In genomic region chr15:63439536-63440264, GRCh38 we compare ENCODE assay signal across 12 cellular contexts. TPM values are rescaled to one million over a fixed set of nuclear protein-coding genes. Genes with fewer than 3 reads are reported as not detected.
DNase-seq lines count a peak whose midpoint lies in the region; ATAC-seq, FAIRE-seq and TF ChIP-seq lines count a peak whose summit lies in the region.
"Had no signal": no experiment of that assay in that cellular context is flagged by ENCODE, and none has a peak within 500 bp of the region (broad histone marks: within the 10 kb centered on the region; RNA-seq: fewer than 3 reads in every experiment).

No MANE protein-coding gene starts in this region.

- H2AK5ac ChIP-seq in H9 (ENCODE audit: insufficient read length, low read length) = no peak overlapping the region

- H3K9me3 Mint-ChIP-seq in activated T-cell treated with anti-CD3 and anti-CD28 coated beads, Interleukin-2, amount 50 U/mL, for 4 hours = no peaks in the 10 kb centered on the region
- no peaks in the 10 kb centered on the region for H3K9me3 Mint-ChIP-seq in stimulated activated effector memory CD8-positive, alpha-beta T cell treated with anti-CD3 and anti-CD28 coated beads, Interleukin-12 subunit alpha, Interleukin-12 subunit beta, amount 100 ng/mL, for 72 hours
- no peaks in the 10 kb centered on the region for H3K9me3 Mint-ChIP-seq in H9

- H3K9ac ChIP-seq in K562 (ENCODE audit: insufficient read depth in 1 of 2, low read depth in 2 of 2, low read length in 2 of 2) (no peak overlapping the region), H9 (ENCODE audit: extremely low read depth, insufficient read length, low read length) (no peak overlapping the region)

- no peaks in the 10 kb centered on the region for H3K9me1 ChIP-seq in K562 (ENCODE audit: control insufficient read depth, insufficient read depth, low read length)

- H3K4me2 ChIP-seq in K562 (ENCODE audit: insufficient read depth, low read length) = no peak overlapping the region
- no peak overlapping the region for H3K4me2 ChIP-seq in H9 (ENCODE audit: insufficient read depth, insufficient read length, low read length)

- peaks cover 31% of the 10 kb centered on the region for H3K4me1 Mint-ChIP-seq in activated T-cell treated with anti-CD3 and anti-CD28 coated beads, Interleukin-2, amount 50 U/mL, for 4 hours (ENCODE audit: low read depth)
- H3K4me1 Mint-ChIP-seq in stimulated activated effector memory CD8-positive, alpha-beta T cell treated with anti-CD3 and anti-CD28 coated beads, Interleukin-12 subunit alpha, Interleukin-12 subunit beta, amount 100 ng/mL, for 72 hours = peaks cover 16% of the 10 kb centered on the region
- H3K4me1 Mint-ChIP-seq in H9 = peaks cover 31 to 35% of the 10 kb centered on the region in 2 experiments

- no peak overlapping the region for H3K18ac ChIP-seq in H9 (ENCODE audit: insufficient read length, low read depth, low read length)

- no peak overlapping the region for H2BK5ac ChIP-seq in H9 (ENCODE audit: insufficient read length, low read length)

- no peaks in the 10 kb centered on the region for H3K36me3 ChIP-seq in K562 (ENCODE audit: control insufficient read depth, insufficient read depth, low read length)
- H3K36me3 ChIP-seq: heart left ventricle, vagina had no signal

- peaks cover 9 to 14% of the 10 kb centered on the region in 2 experiments for H3K27me3 ChIP-seq in K562 (ENCODE audit: control insufficient read depth in 2 of 2, insufficient read depth in 2 of 2, low read length in 2 of 2)
- H3K27me3 ChIP-seq in H9 (ENCODE audit: insufficient read depth, low read length) = no peaks in the 10 kb centered on the region
- H3K27me3 ChIP-seq: heart left ventricle, vagina had no signal

- no peaks in the 10 kb centered on the region for H3K36me3 Mint-ChIP-seq in activated T-cell treated with anti-CD3 and anti-CD28 coated beads, Interleukin-2, amount 50 U/mL, for 4 hours (ENCODE audit: insufficient read depth)
- H3K36me3 Mint-ChIP-seq in stimulated activated effector memory CD8-positive, alpha-beta T cell treated with anti-CD3 and anti-CD28 coated beads, Interleukin-12 subunit alpha, Interleukin-12 subunit beta, amount 100 ng/mL, for 72 hours = no peaks in the 10 kb centered on the region
- H3K36me3 Mint-ChIP-seq in H9 (ENCODE audit: insufficient read depth in 1 of 3, low read depth in 3 of 3) = no peaks in the 10 kb centered on the region; a peak in 1 of 7 replicates

- no peak overlapping the region; the same call in 1 of the 2 replicates for H3K14ac ChIP-seq in H9 (ENCODE audit: insufficient read depth, low read length)

- H3K27ac ChIP-seq in K562 (ENCODE audit: extremely low read depth, low read depth, low read length) = no peak overlapping the region
- no peak overlapping the region for H3K27ac ChIP-seq in H9 (ENCODE audit: insufficient read length, low read depth, low read length)
- H3K27ac ChIP-seq: heart left ventricle, vagina had no signal

- peak; percentile 26 to 35 for ATAC-seq in activated T-cell treated with anti-CD3 and anti-CD28 coated beads, Interleukin-2, amount 50 U/mL, for 4 hours
- no peak for ATAC-seq in K562
- ATAC-seq in stimulated activated effector memory CD8-positive, alpha-beta T cell treated with anti-CD3 and anti-CD28 coated beads, Interleukin-12 subunit alpha, Interleukin-12 subunit beta, amount 100 ng/mL, for 72 hours = peak; percentile 64
- ATAC-seq: heart left ventricle had no signal

- H3K4me1 ChIP-seq in K562 (replicated peaks in 1 of 2; ENCODE audit: control insufficient read depth in 2 of 2, insufficient read depth in 2 of 2, low read length in 2 of 2) (peaks cover 10 to 20% of the 10 kb centered on the region in 2 experiments; a peak in 4 of 5 replicates), H9 (ENCODE audit: insufficient read depth, low read length) (peaks cover 14% of the 10 kb centered on the region)

- no peak overlapping the region for H2BK20ac ChIP-seq in H9 (ENCODE audit: low read depth, low read length, poor library complexity, severe bottlenecking)

- CTCF ChIA-PET in K562 (lab: Yijun Ruan, JAX; ENCODE audit: low intra/inter-chr PET ratio) = no interaction called here

- no peak overlapping the region for H3T11ph ChIP-seq in H9 (ENCODE audit: low read length)

- in situ Hi-C loops in K562 (cut with MboI) = no loop called here

- H3K79me1 ChIP-seq in H9 (ENCODE audit: insufficient read depth, low read depth, low read length, poor library complexity, severe bottlenecking) = no peaks in the 10 kb centered on the region

- H3K27ac Mint-ChIP-seq in stimulated activated effector memory CD8-positive, alpha-beta T cell treated with anti-CD3 and anti-CD28 coated beads, Interleukin-12 subunit alpha, Interleukin-12 subunit beta, amount 100 ng/mL, for 72 hours = no peak overlapping the region
- no peak overlapping the region; a peak in 1 of 7 replicates for H3K27ac Mint-ChIP-seq in H9

- H2BK12ac ChIP-seq in H9 (ENCODE audit: insufficient read length, low read depth, low read length) = no peak overlapping the region

- no peaks in the 10 kb centered on the region for H3K9me3 ChIP-seq in K562 (replicated peaks; ENCODE audit: control insufficient read depth, insufficient read depth, low read depth, low read length)
- H3K9me3 ChIP-seq in H9 (ENCODE audit: control insufficient read depth, low read depth, low read length) = no peaks in the 10 kb centered on the region
- H3K9me3 ChIP-seq: heart left ventricle, vagina had no signal

- H3K4ac ChIP-seq in H9 (ENCODE audit: low read depth, low read length) = no peak overlapping the region

- TF ChIP-seq CTCF in K562 (IDR thresholded peaks at IDR 0.05 in 2 of 3, conservative IDR thresholded peaks at IDR 0.05 in 1 of 3; ENCODE audit: insufficient read depth in 2 of 3, low read depth in 1 of 3, low read length in 3 of 3) (no peak), H9 (conservative IDR thresholded peaks at IDR 0.05) (no peak)

- peaks cover 5% of the 10 kb centered on the region for H3K23me2 ChIP-seq in H9 (ENCODE audit: insufficient read length, low read depth, low read length, poor library complexity, severe bottlenecking)

- BruUV-seq in K562 (replicated peaks; lab: Mats Ljungman, UMichigan) = no TSS peak

- POLR2A ChIA-PET in K562 (lab: Yijun Ruan, JAX) = interaction anchor here (1.0 kb wide), 1 partner anchor 22 kb away, joined by 3 read pairs; no protein-coding TSS in a partner anchor

- no peak overlapping the region for H3K4me3 ChIP-seq in K562
- H3K4me3 ChIP-seq: heart left ventricle, vagina had no signal

- FAIRE-seq in K562 (lab: Jason Lieb, UNC) = peak; percentile 19

- no peak overlapping the region for H3K56ac ChIP-seq in H9 (ENCODE audit: insufficient read length, low read depth, low read length)

- no peak for TF ChIP-seq RAD21 in K562 (CRISPR knock-in tag; conservative IDR thresholded peaks at IDR 0.05 in 1 of 2, IDR thresholded peaks at IDR 0.05 in 1 of 2)

- no peak overlapping the region for H4K91ac ChIP-seq in H9 (ENCODE audit: insufficient read length, low read depth, low read length)

- DNase-seq in activated T-cell treated with anti-CD3 and anti-CD28 coated beads, Interleukin-2, amount 50 U/mL, for 4 hours = no peak
- no peak for DNase-seq in activated T-cell treated with anti-CD3 and anti-CD28 coated beads for 4 hours
- DNase-seq in NCI-H146 treated with DMSO at 0.1 percent for 48 hours (lab: John Stamatoyannopoulos, UW; ENCODE audit: unreplicated experiment) = peak; percentile 10
- no peak for DNase-seq in K562 (ENCODE audit: extremely low read depth in 1 of 4, low spot score in 3 of 4)
- no peak for DNase-seq in stimulated activated effector memory CD8-positive, alpha-beta T cell treated with anti-CD3 and anti-CD28 coated beads, Interleukin-12 subunit alpha, Interleukin-12 subunit beta, amount 100 ng/mL, for 72 hours (ENCODE audit: low spot score in 2 of 2)
- DNase-seq in H9 = no peak
- no peak for DNase-seq in activated CD4-positive, CD25-positive, alpha-beta regulatory T cell (lab: John Stamatoyannopoulos, UW)
- DNase-seq in occipital lobe (lab: John Stamatoyannopoulos, UW) = no peak
- DNase-seq: effector memory CD4-positive, alpha-beta T cell; heart left ventricle; nucleus accumbens had no signal

- H4K8ac ChIP-seq in H9 (replicated peaks; ENCODE audit: insufficient read length, low read depth, low read length) = no peak overlapping the region

- H2AFZ ChIP-seq in K562 (ENCODE audit: low read depth, low read length) (no peak overlapping the region), H9 (ENCODE audit: low read length) (no peak overlapping the region)

- H2BK120ac ChIP-seq in H9 (ENCODE audit: low read depth, low read length, poor library complexity, severe bottlenecking) = no peak overlapping the region

- no peak for TF ChIP-seq POLR2A in K562 (conservative IDR thresholded peaks at IDR 0.05)

- no peak overlapping the region for H4K5ac ChIP-seq in H9 (ENCODE audit: insufficient read length, low read depth, low read length)

- H4K20me1 ChIP-seq in K562 (replicated peaks; ENCODE audit: control insufficient read depth, insufficient read depth, low read length) (no peaks in the 10 kb centered on the region), H9 (ENCODE audit: control insufficient read depth, insufficient read depth, insufficient read length) (no peaks in the 10 kb centered on the region)

- WGBS in K562 (ENCODE audit: insufficient coverage, low coverage, missing lambda C conversion rate) = 15% methylated on average over 7 of the region's 7 CpGs
- no CpG with 5 or more reads among the region's 7 CpGs for WGBS in H9 (ENCODE audit: extremely low coverage, insufficient read length, low lambda C conversion rate)

- H3K79me2 ChIP-seq in K562 (ENCODE audit: control insufficient read depth, insufficient read depth, low read length) = no peaks in the 10 kb centered on the region
- no peaks in the 10 kb centered on the region for H3K79me2 ChIP-seq in H9 (ENCODE audit: insufficient read depth, low read length)

- intact Hi-C loops in K562 (cut with micrococcal nuclease) = no loop called here

- no peak overlapping the region for H2BK15ac ChIP-seq in H9 (ENCODE audit: low read depth, low read length)

- H3K23ac ChIP-seq in H9 (ENCODE audit: insufficient read length, low read depth, low read length) = no peak overlapping the region

- no peaks in the 10 kb centered on the region for H3K27me3 Mint-ChIP-seq in activated T-cell treated with anti-CD3 and anti-CD28 coated beads, Interleukin-2, amount 50 U/mL, for 4 hours (ENCODE audit: low read depth)
- H3K27me3 Mint-ChIP-seq in H9 (ENCODE audit: low read depth) = peaks cover 7% of the 10 kb centered on the region

- TF ChIP-seq EP300 in K562 (IDR thresholded peaks at IDR 0.05; ENCODE audit: low read length) = no peak

- H3K4me3 Mint-ChIP-seq in activated T-cell treated with anti-CD3 and anti-CD28 coated beads, Interleukin-2, amount 50 U/mL, for 4 hours = no peak overlapping the region
- no peak overlapping the region for H3K4me3 Mint-ChIP-seq in stimulated activated effector memory CD8-positive, alpha-beta T cell treated with anti-CD3 and anti-CD28 coated beads, Interleukin-12 subunit alpha, Interleukin-12 subunit beta, amount 100 ng/mL, for 72 hours
- no peak overlapping the region for H3K4me3 Mint-ChIP-seq in H9

RNA-seq across cellular contexts. Expression of gene CA12, which starts 58.1 kb away (rescaled TPM):
- under 1 TPM; 0.08 to 0.15 (median 0.14) TPM for total RNA-seq in activated T-cell treated with anti-CD3 and anti-CD28 coated beads, Interleukin-2, amount 50 U/mL, for 4 hours
- 0.25 and 0.33 TPM in 2 replicates for total RNA-seq in K562 (2011; cell fraction: chromatin; rRNA removed; ENCODE audit: low replicate concordance)
- not detected in 2 replicates for total RNA-seq in K562 (2011; cell fraction: nucleolus; rRNA removed)
- total RNA-seq in K562 (2011; cell fraction: nucleoplasm; rRNA removed) = not detected in 2 replicates
- total RNA-seq in K562 (2014; rRNA removed) = 0.16 and 0.18 TPM in 2 replicates
- 0.07 and 0.13 TPM in 2 replicates for total RNA-seq in K562 (2014; rRNA removed; fragmentation: Illumina TruSeq; extraction: Trizol)
- total RNA-seq in K562 (2015; rRNA removed; fragmentation: Illumina TruSeq; extraction: Trizol) = 0.22 and 0.23 TPM in 2 replicates
- total RNA-seq in K562 (2021) = 0.07 and 0.09 TPM in 2 replicates
- 0.01 and 0.05 TPM in 2 replicates for polyA plus RNA-seq in K562 (2011; rRNA removed)
- polyA plus RNA-seq in K562 (2011; cell fraction: cytosol; rRNA removed) = 0.09 TPM in 1 of 2 replicates, not detected in the other
- polyA plus RNA-seq in K562 (2011; cell fraction: nucleus; rRNA removed) = 0.11 and 0.42 TPM in 2 replicates
- polyA plus RNA-seq in K562 (2012) = 0.72 and 5.0 TPM in 2 replicates
- 0.19 and 0.47 TPM in 2 replicates for polyA plus RNA-seq in K562 (2014; fragmentation: Illumina TruSeq; extraction: Trizol)
- under 1 TPM in 1 of 2 experiments, not detected in 1; 0.11 TPM for polyA plus RNA-seq in K562 (2014; fragmentation: Nextera tagmentation; extraction: Ambion mirVana)
- polyA plus RNA-seq in K562 (2014; rRNA removed) = 0.78 and 0.89 TPM in 2 replicates
- polyA minus RNA-seq in K562 (2011; rRNA and poly(A)+ RNA removed) = 0.04 and 0.12 TPM in 2 replicates
- polyA minus RNA-seq in K562 (2011; cell fraction: cytosol; rRNA and poly(A)+ RNA removed) = not detected in 2 replicates
- 0.11 TPM in 1 of 2 replicates, not detected in the other for polyA minus RNA-seq in K562 (2011; cell fraction: nucleus; rRNA and poly(A)+ RNA removed)
- 0.42 and 0.68 TPM in 2 replicates for total RNA-seq in H9 (2021)
- total RNA-seq in occipital lobe = 8.7 TPM
